ENCODE assay signal across 1 cellular context in genomic region chr1:155012052-155012546, GRCh38.
TF ChIP-seq lines count a peak whose summit lies in the region.

No MANE protein-coding gene starts in this region.

TF ChIP-seq in H1, 55 proteins besides CTCF, POLR2A, EP300 and RAD21:
- no peak for TF ChIP-seq GTF2F1 (IDR thresholded peaks at IDR 0.05; ENCODE audit: borderline replicate concordance, low read depth, low read length)
- TF ChIP-seq GABPA (IDR thresholded peaks at IDR 0.05; ENCODE audit: borderline replicate concordance, insufficient read depth, low read length): no peak
- TF ChIP-seq BACH1 (IDR thresholded peaks at IDR 0.05; ENCODE audit: low read length): peak; percentile 5; the same call in 1 of the 2 replicates
- TF ChIP-seq RBBP5 (IDR thresholded peaks at IDR 0.05; ENCODE audit: borderline replicate concordance, low read depth, low read length): no peak
- no peak for TF ChIP-seq RFX5 (IDR thresholded peaks at IDR 0.05; ENCODE audit: borderline replicate concordance, low read depth, low read length)
- TF ChIP-seq CBX8 (IDR thresholded peaks at IDR 0.05; ENCODE audit: borderline replicate concordance, low read depth, low read length): no peak
- peak; percentile 82 for TF ChIP-seq USF2 (IDR thresholded peaks at IDR 0.05; ENCODE audit: low read length)
- no peak for TF ChIP-seq NRF1 (IDR thresholded peaks at IDR 0.05; ENCODE audit: low read depth, low read length)
- no peak for TF ChIP-seq PHF8 (conservative IDR thresholded peaks at IDR 0.05; ENCODE audit: low read depth, low read length)
- TF ChIP-seq YY1 (IDR thresholded peaks at IDR 0.05; ENCODE audit: low read depth, low read length): no peak
- TF ChIP-seq SUZ12 (IDR thresholded peaks at IDR 0.05; ENCODE audit: low read length): no peak
- no peak for TF ChIP-seq CEBPB (IDR thresholded peaks at IDR 0.05; ENCODE audit: low read depth, low read length)
- TF ChIP-seq SIRT6 (IDR thresholded peaks at IDR 0.05; ENCODE audit: low read length): no peak
- no peak for TF ChIP-seq CTBP2 (IDR thresholded peaks at IDR 0.05; ENCODE audit: borderline replicate concordance, insufficient read depth, insufficient read length, low read length)
- TF ChIP-seq JUN (IDR thresholded peaks at IDR 0.05; ENCODE audit: low read depth, low read length): no peak
- 0 out of 2 replicates have a peak, but pooled peaks have one; percentile 56 for TF ChIP-seq TCF12 (IDR thresholded peaks at IDR 0.05; ENCODE audit: low read depth, low read length)
- TF ChIP-seq SP1 (IDR thresholded peaks at IDR 0.05; ENCODE audit: low read depth, low read length): peak; percentile 75; the same call in 1 of the 2 replicates
- no peak for TF ChIP-seq SP4 (IDR thresholded peaks at IDR 0.05; ENCODE audit: low read length)
- TF ChIP-seq KDM1A (IDR thresholded peaks at IDR 0.05; ENCODE audit: borderline replicate concordance, low read length): peak; percentile 86; the same call in 1 of the 2 replicates
- peak; percentile 95 for TF ChIP-seq MAX (IDR thresholded peaks at IDR 0.05)
- TF ChIP-seq KDM4A (IDR thresholded peaks at IDR 0.05; ENCODE audit: low read depth, low read length, severe bottlenecking): no peak
- peak; percentile 83 for TF ChIP-seq E2F6 (IDR thresholded peaks at IDR 0.05)
- TF ChIP-seq SIN3A (conservative IDR thresholded peaks at IDR 0.05 in 1 of 2, IDR thresholded peaks at IDR 0.05 in 1 of 2; ENCODE audit: low read depth in 1 of 2, low read length in 2 of 2): no peak; a peak in 1 of 4 replicates
- TF ChIP-seq KDM5A (IDR thresholded peaks at IDR 0.05; ENCODE audit: low read length): no peak
- TF ChIP-seq RXRA (IDR thresholded peaks at IDR 0.05; ENCODE audit: insufficient read depth, low read depth, low read length): no peak
- TF ChIP-seq HDAC6 (IDR thresholded peaks at IDR 0.05; ENCODE audit: low read depth, low read length): no peak
- peak; percentile 37; the same call in 1 of the 2 replicates for TF ChIP-seq TBP (IDR thresholded peaks at IDR 0.05; ENCODE audit: low read depth, low read length)
- TF ChIP-seq CHD2 (IDR thresholded peaks at IDR 0.05; ENCODE audit: low read length): peak; percentile 73
- TF ChIP-seq CBX5 (IDR thresholded peaks at IDR 0.05; ENCODE audit: low read depth, low read length): no peak
- TF ChIP-seq JUND (IDR thresholded peaks at IDR 0.05; ENCODE audit: low read length): no peak
- no peak for TF ChIP-seq SIX5 (IDR thresholded peaks at IDR 0.05; ENCODE audit: low read depth, low read length)
- TF ChIP-seq HDAC2 (IDR thresholded peaks at IDR 0.05; ENCODE audit: borderline replicate concordance in 1 of 2, low read depth in 2 of 2, low read length in 2 of 2): peak in 1 of 2 experiments; percentile 58; a peak in 1 of 4 replicates
- TF ChIP-seq CHD1 (IDR thresholded peaks at IDR 0.05; ENCODE audit: low read depth, low read length): no peak
- 0 out of 2 replicates have a peak, but pooled peaks have one; percentile 8 for TF ChIP-seq ATF3 (IDR thresholded peaks at IDR 0.05; ENCODE audit: insufficient read depth, low read depth, low read length)
- TF ChIP-seq ATF2 (IDR thresholded peaks at IDR 0.05; ENCODE audit: low read length): no peak
- no peak for TF ChIP-seq EZH2 (IDR thresholded peaks at IDR 0.05; ENCODE audit: low read depth, low read length, severe bottlenecking)
- TF ChIP-seq SP2 (IDR thresholded peaks at IDR 0.05; ENCODE audit: low read length): peak; percentile 50
- no peak for TF ChIP-seq BRCA1 (IDR thresholded peaks at IDR 0.05; ENCODE audit: low read depth, low read length)
- no peak for TF ChIP-seq NANOG (IDR thresholded peaks at IDR 0.05; ENCODE audit: insufficient read depth, low read depth, low read length, poor library complexity, severe bottlenecking)
- no peak for TF ChIP-seq ZNF274 (IDR thresholded peaks at IDR 0.05; ENCODE audit: borderline replicate concordance, extremely low read depth, low read length)
- no peak for TF ChIP-seq TAF1 (IDR thresholded peaks at IDR 0.05; ENCODE audit: low read depth, low read length)
